Comparison of ENCODE assay signal across 1 cellular context in genomic region chr22:23753371-23753770, GRCh38.
TF ChIP-seq lines count a peak whose summit lies in the region.

No MANE protein-coding gene starts in this region.

TF ChIP-seq in IMR-90, 13 proteins besides CTCF, POLR2A, EP300 and RAD21:
- TF ChIP-seq FOS (IDR thresholded peaks at IDR 0.05; ENCODE audit: low read depth, low read length) (no peak), CHD1 (IDR thresholded peaks at IDR 0.05; ENCODE audit: low read depth, low read length) (no peak), USF2 (IDR thresholded peaks at IDR 0.05; ENCODE audit: low read depth, low read length) (no peak), SMC3 (IDR thresholded peaks at IDR 0.05; ENCODE audit: low read depth, low read length) (no peak)
